Comparison of ENCODE assay signal across 8 cellular contexts in genomic region chr6:129686941-129687627, GRCh38. TPM values are rescaled to one million over a fixed set of nuclear protein-coding genes. Genes with fewer than 3 reads are reported as not detected.
A peak's percentile ranks its signal among the peaks of the same experiment; 100 is the strongest.
DNase-seq lines count a peak whose midpoint lies in the region; ATAC-seq and TF ChIP-seq lines count a peak whose summit lies in the region.

No MANE protein-coding gene starts in this region.

- intact Hi-C loops in mucosa of descending colon (cut with DNase I, micrococcal nuclease), result no loop called here

- DNase-seq in NCI-H226 (peak; percentile 50), mucosa of descending colon (peak in 1 of 3 donors; percentile 34), NCI-H1048 (lab: John Stamatoyannopoulos, UW) (no peak), GM19240 (ENCODE audit: insufficient read length, low spot score) (no peak), ureter (ENCODE audit: low spot score) (no peak)
- DNase-seq in activated effector memory CD4-positive, alpha-beta T cell treated with Interleukin-2 at 50 U/mL for 16 hours, result peak; percentile 28

- no peaks in the 10 kb centered on the region for H3K9me3 ChIP-seq in mucosa of descending colon

- H3K4me1 ChIP-seq in mucosa of descending colon (ENCODE audit: low read depth), result peaks cover 19% of the 10 kb centered on the region

- no peaks in the 10 kb centered on the region for H3K36me3 ChIP-seq in mucosa of descending colon (ENCODE audit: low read depth)

- no peak for TF ChIP-seq CTCF in mucosa of descending colon (IDR thresholded peaks at IDR 0.05)

- ATAC-seq in GM18502 (IDR thresholded peaks at IDR 0.05; ENCODE audit: poor library complexity, unreplicated experiment), result peak; percentile 66
- ATAC-seq in HG02588 (IDR thresholded peaks at IDR 0.05; ENCODE audit: unreplicated experiment), result peak; percentile 65
- ATAC-seq in mucosa of descending colon, result peak; percentile 61

- no peak overlapping the region for H3K4me3 ChIP-seq in mucosa of descending colon

RNA-seq across cellular contexts. Expression of gene ARHGAP18, which starts 22.9 kb away (rescaled TPM):
- total RNA-seq in mucosa of descending colon, result 10 to 100 TPM; 17.6 to 24.3 (median 20.1) TPM
- total RNA-seq in ureter, result 15.6 TPM

Comparison
In these comparisons a context has a peak if more than half of its experiments do, and no peak if none do; other contexts are left out.
1. DNase-seq: peak in NCI-H226 (single experiment) and activated effector memory CD4-positive, alpha-beta T cell treated with Interleukin-2 at 50 U/mL for 16 hours (single experiment); none in NCI-H1048 (single experiment), GM19240 (single experiment) and ureter (single experiment).
2. Peak in every context shown above with its lines, with median percentiles within 50 percentile points of each other: ATAC-seq.